In the genomic region with DNA sequence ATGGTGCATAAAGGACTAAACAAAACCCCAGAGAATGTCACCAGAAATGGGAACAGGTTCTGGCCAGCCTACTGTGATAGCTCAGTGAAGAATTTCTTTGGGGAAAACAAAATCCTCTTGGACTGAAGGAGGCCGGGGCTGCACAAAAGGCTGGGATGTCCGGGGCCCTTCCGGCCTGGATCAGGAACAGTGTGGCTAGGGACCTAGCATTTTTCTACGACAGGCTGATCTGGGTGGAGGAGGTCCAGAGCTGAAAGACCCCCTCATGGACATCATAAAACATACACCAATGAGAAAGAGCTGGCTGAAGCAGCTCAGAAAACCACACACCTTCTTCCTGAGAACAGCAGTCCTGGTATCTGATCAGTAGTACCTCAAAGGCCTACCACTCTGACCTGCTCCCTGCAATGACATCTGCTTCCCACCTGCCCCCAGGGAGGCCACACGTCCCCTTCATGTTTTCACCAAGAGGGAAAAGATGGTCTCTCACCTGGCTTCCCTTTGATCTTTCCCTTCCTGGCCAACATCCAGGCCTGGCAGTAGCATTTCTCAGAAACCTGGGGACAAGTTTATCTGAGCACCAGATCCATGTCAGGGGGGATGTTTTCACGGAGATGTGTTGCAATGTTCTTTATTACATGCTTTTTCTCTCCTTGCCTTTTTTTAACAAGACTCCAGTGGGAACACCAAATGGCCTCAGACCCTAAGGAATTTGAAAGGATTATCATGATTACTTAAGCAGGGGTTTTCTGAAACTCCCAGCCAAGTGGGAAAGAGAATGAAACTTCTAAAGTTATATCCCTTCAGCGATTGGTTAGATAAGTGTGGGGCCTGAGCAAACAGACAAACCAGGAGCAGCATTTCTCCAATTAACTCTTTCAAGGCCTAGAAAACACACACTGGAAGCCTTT, we compare ENCODE assay signal across 1 cellular context.
A peak's percentile ranks its signal among the peaks of the same experiment; 100 is the strongest.
TF ChIP-seq lines count a peak whose summit lies in the region.

No MANE protein-coding gene starts in this region.

TF ChIP-seq in HepG2, 621 proteins besides CTCF, POLR2A, EP300 and RAD21 (continued from another document):
- no peak for TF ChIP-seq ZNF280D (CRISPR knock-in tag; IDR thresholded peaks at IDR 0.05)
- TF ChIP-seq ELF3 (CRISPR knock-in tag; IDR thresholded peaks at IDR 0.05) = 0 out of 2 replicates have a peak, but pooled peaks have one; percentile 37
- peak; percentile 31; the same call in 1 of the 2 replicates for TF ChIP-seq HOXA3 (CRISPR knock-in tag; IDR thresholded peaks at IDR 0.05)
- TF ChIP-seq DPF2 (CRISPR knock-in tag; IDR thresholded peaks at IDR 0.05; ENCODE audit: borderline replicate concordance, low read depth) = peak; percentile 50; the same call in 1 of the 2 replicates
- TF ChIP-seq ZNF569 (CRISPR knock-in tag; IDR thresholded peaks at IDR 0.05; ENCODE audit: borderline replicate concordance) = no peak
- TF ChIP-seq, protein P1, sequence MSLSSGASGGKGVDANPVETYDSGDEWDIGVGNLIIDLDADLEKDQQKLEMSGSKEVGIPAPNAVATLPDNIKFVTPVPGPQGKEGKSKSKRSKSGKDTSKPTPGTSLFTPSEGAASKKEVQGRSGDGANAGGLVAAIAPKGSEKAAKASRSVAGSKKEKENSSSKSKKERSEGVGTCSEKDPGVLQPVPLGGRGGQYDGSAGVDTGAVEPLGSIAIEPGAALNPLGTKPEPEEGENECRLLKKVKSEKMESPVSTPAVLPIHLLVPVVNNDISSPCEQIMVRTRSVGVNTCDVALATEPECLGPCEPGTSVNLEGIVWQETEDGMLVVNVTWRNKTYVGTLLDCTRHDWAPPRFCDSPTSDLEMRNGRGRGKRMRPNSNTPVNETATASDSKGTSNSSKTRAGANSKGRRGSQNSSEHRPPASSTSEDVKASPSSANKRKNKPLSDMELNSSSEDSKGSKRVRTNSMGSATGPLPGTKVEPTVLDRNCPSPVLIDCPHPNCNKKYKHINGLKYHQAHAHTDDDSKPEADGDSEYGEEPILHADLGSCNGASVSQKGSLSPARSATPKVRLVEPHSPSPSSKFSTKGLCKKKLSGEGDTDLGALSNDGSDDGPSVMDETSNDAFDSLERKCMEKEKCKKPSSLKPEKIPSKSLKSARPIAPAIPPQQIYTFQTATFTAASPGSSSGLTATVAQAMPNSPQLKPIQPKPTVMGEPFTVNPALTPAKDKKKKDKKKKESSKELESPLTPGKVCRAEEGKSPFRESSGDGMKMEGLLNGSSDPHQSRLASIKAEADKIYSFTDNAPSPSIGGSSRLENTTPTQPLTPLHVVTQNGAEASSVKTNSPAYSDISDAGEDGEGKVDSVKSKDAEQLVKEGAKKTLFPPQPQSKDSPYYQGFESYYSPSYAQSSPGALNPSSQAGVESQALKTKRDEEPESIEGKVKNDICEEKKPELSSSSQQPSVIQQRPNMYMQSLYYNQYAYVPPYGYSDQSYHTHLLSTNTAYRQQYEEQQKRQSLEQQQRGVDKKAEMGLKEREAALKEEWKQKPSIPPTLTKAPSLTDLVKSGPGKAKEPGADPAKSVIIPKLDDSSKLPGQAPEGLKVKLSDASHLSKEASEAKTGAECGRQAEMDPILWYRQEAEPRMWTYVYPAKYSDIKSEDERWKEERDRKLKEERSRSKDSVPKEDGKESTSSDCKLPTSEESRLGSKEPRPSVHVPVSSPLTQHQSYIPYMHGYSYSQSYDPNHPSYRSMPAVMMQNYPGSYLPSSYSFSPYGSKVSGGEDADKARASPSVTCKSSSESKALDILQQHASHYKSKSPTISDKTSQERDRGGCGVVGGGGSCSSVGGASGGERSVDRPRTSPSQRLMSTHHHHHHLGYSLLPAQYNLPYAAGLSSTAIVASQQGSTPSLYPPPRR (CRISPR knock-in tag; IDR thresholded peaks at IDR 0.05; ENCODE audit: borderline replicate concordance) = peak; percentile 51; the same call in 1 of the 2 replicates
- TF ChIP-seq ZKSCAN8 (CRISPR knock-in tag; IDR thresholded peaks at IDR 0.05; ENCODE audit: borderline replicate concordance) = 0 out of 2 replicates have a peak, but pooled peaks have one; percentile 22
- TF ChIP-seq HNRNPUL1 (IDR thresholded peaks at IDR 0.05; ENCODE audit: low read depth, low read length) = no peak
- peak; percentile 39; the same call in 1 of the 2 replicates for TF ChIP-seq ZNF331 (CRISPR knock-in tag; IDR thresholded peaks at IDR 0.05)
- TF ChIP-seq, protein P2, sequence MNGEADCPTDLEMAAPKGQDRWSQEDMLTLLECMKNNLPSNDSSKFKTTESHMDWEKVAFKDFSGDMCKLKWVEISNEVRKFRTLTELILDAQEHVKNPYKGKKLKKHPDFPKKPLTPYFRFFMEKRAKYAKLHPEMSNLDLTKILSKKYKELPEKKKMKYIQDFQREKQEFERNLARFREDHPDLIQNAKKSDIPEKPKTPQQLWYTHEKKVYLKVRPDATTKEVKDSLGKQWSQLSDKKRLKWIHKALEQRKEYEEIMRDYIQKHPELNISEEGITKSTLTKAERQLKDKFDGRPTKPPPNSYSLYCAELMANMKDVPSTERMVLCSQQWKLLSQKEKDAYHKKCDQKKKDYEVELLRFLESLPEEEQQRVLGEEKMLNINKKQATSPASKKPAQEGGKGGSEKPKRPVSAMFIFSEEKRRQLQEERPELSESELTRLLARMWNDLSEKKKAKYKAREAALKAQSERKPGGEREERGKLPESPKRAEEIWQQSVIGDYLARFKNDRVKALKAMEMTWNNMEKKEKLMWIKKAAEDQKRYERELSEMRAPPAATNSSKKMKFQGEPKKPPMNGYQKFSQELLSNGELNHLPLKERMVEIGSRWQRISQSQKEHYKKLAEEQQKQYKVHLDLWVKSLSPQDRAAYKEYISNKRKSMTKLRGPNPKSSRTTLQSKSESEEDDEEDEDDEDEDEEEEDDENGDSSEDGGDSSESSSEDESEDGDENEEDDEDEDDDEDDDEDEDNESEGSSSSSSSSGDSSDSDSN (CRISPR knock-in tag; IDR thresholded peaks at IDR 0.05) = peak; percentile 27; the same call in 1 of the 2 replicates
